In genomic region chr9:93129691-93130500, GRCh38 we compare ENCODE assay signal across 13 cellular contexts. TPM values are rescaled to one million over a fixed set of nuclear protein-coding genes. Genes with fewer than 3 reads are reported as not detected.
A peak's percentile ranks its signal among the peaks of the same experiment; 100 is the strongest.
DNase-seq lines count a peak whose midpoint lies in the region; ATAC-seq and TF ChIP-seq lines count a peak whose summit lies in the region.
"Had no signal": no experiment of that assay in that cellular context is flagged by ENCODE, and none has a peak within 500 bp of the region (broad histone marks: within the 10 kb centered on the region; RNA-seq: fewer than 3 reads in every experiment).

No MANE protein-coding gene starts in this region.

- H3K4me1 Mint-ChIP-seq in activated CD4-positive, alpha-beta T cell treated with anti-CD3 and anti-CD28 coated beads, Interleukin-2, amount 10 ng/mL, durations not matched to agents 24 days and 14 days, result peaks cover 66% of the 10 kb centered on the region
- H3K4me1 Mint-ChIP-seq in activated CD4-positive, alpha-beta T cell treated with anti-CD3 and anti-CD28 coated beads for 36 hours, result peaks cover 71% of the 10 kb centered on the region
- H3K4me1 Mint-ChIP-seq in chondrocyte (ENCODE audit: low read depth), result peaks cover 72% of the 10 kb centered on the region

- peaks cover 49% of the 10 kb centered on the region for H3K36me3 Mint-ChIP-seq in activated CD4-positive, alpha-beta T cell treated with anti-CD3 and anti-CD28 coated beads, Interleukin-2, amount 10 ng/mL, durations not matched to agents 24 days and 14 days (ENCODE audit: low read depth)
- peaks cover 28% of the 10 kb centered on the region for H3K36me3 Mint-ChIP-seq in activated CD4-positive, alpha-beta T cell treated with anti-CD3 and anti-CD28 coated beads for 36 hours (ENCODE audit: low read depth)
- peaks cover under 1% of the 10 kb centered on the region for H3K36me3 Mint-ChIP-seq in chondrocyte (ENCODE audit: low read depth)

- no peaks in the 10 kb centered on the region for H3K9me3 ChIP-seq in lower lobe of right lung
- H3K9me3 ChIP-seq: pancreas had no signal

- ATAC-seq in activated CD4-positive, alpha-beta T cell treated with anti-CD3 and anti-CD28 coated beads for 36 hours, result no peak
- ATAC-seq in lower lobe of right lung, result no peak
- ATAC-seq in GM18502 (IDR thresholded peaks at IDR 0.05; ENCODE audit: poor library complexity, unreplicated experiment), result no peak
- ATAC-seq in HG02840 (IDR thresholded peaks at IDR 0.05; ENCODE audit: low FRiP score, unreplicated experiment), result no peak
- ATAC-seq: pancreas had no signal

- intact Hi-C loops in activated CD4-positive, alpha-beta T cell treated with anti-CD3 and anti-CD28 coated beads, Interleukin-2, amount 10 ng/mL, durations not matched to agents 24 days and 14 days (cut with micrococcal nuclease), result no loop called here
- intact Hi-C loops in activated CD4-positive, alpha-beta T cell treated with anti-CD3 and anti-CD28 coated beads for 36 hours (cut with DNase I, micrococcal nuclease), result no loop called here
- intact Hi-C loops in lower lobe of right lung (cut with DNase I), result no loop called here

- H3K36me3 ChIP-seq in lower lobe of right lung, result peaks cover 12% of the 10 kb centered on the region

- H3K9me3 Mint-ChIP-seq in activated CD4-positive, alpha-beta T cell treated with anti-CD3 and anti-CD28 coated beads, Interleukin-2, amount 10 ng/mL, durations not matched to agents 24 days and 14 days, result no peaks in the 10 kb centered on the region
- no peaks in the 10 kb centered on the region for H3K9me3 Mint-ChIP-seq in activated CD4-positive, alpha-beta T cell treated with anti-CD3 and anti-CD28 coated beads for 36 hours (ENCODE audit: low read depth)
- H3K9me3 Mint-ChIP-seq in chondrocyte (ENCODE audit: low read depth), result no peaks in the 10 kb centered on the region

- H3K27ac ChIP-seq in lower lobe of right lung (peak overlapping the region; percentile 98), temporal lobe (ENCODE audit: low read depth, low read length) (peak overlapping the region; percentile 1)
- H3K27ac ChIP-seq: pancreas had no signal

- peak overlapping the region; percentile 93 for H3K4me3 Mint-ChIP-seq in activated CD4-positive, alpha-beta T cell treated with anti-CD3 and anti-CD28 coated beads, Interleukin-2, amount 10 ng/mL, durations not matched to agents 24 days and 14 days
- no peak overlapping the region for H3K4me3 Mint-ChIP-seq in activated CD4-positive, alpha-beta T cell treated with anti-CD3 and anti-CD28 coated beads for 36 hours
- H3K4me3 Mint-ChIP-seq in chondrocyte (ENCODE audit: unreplicated experiment), result no peak overlapping the region

- CTCF ChIA-PET in activated CD4-positive, alpha-beta T cell treated with anti-CD3 and anti-CD28 coated beads for 36 hours (lab: Charles Lee), result interaction anchor here (0.5 to 2.5 kb wide), 6 partner anchors 20 to 1032 kb away, joined by 3 to 12 read pairs (median 4); no protein-coding TSS in a partner anchor

- peaks cover 80% of the 10 kb centered on the region for H3K4me1 ChIP-seq in lower lobe of right lung

- POLR2A ChIA-PET in activated CD4-positive, alpha-beta T cell treated with anti-CD3 and anti-CD28 coated beads for 36 hours (lab: Charles Lee), result no interaction called here

- TF ChIP-seq CTCF in chondrocyte (IDR thresholded peaks at IDR 0.05) (no peak), lower lobe of right lung (IDR thresholded peaks at IDR 0.05) (no peak)

- no peak for DNase-seq in activated CD4-positive, alpha-beta T cell treated with anti-CD3 and anti-CD28 coated beads, Interleukin-2, amount 10 ng/mL, durations not matched to agents 24 days and 14 days
- DNase-seq in activated CD4-positive, alpha-beta T cell treated with anti-CD3 and anti-CD28 coated beads for 36 hours, result no peak
- DNase-seq in chondrocyte (ENCODE audit: low spot score) (peak; percentile 89), lower lobe of right lung (no peak), NCI-H1417 treated with DMSO at 0.1 percent for 48 hours (lab: John Stamatoyannopoulos, UW) (no peak)
- DNase-seq: foreskin melanocyte, H7, kidney glomerular epithelial cell, NCI-H510A had no signal

- no peaks in the 10 kb centered on the region for H3K27me3 Mint-ChIP-seq in activated CD4-positive, alpha-beta T cell treated with anti-CD3 and anti-CD28 coated beads, Interleukin-2, amount 10 ng/mL, durations not matched to agents 24 days and 14 days
- H3K27me3 Mint-ChIP-seq in activated CD4-positive, alpha-beta T cell treated with anti-CD3 and anti-CD28 coated beads for 36 hours, result no peaks in the 10 kb centered on the region
- no peaks in the 10 kb centered on the region for H3K27me3 Mint-ChIP-seq in chondrocyte (ENCODE audit: low read depth)

- peak overlapping the region; percentile 74 for H3K27ac Mint-ChIP-seq in activated CD4-positive, alpha-beta T cell treated with anti-CD3 and anti-CD28 coated beads, Interleukin-2, amount 10 ng/mL, durations not matched to agents 24 days and 14 days
- H3K27ac Mint-ChIP-seq in activated CD4-positive, alpha-beta T cell treated with anti-CD3 and anti-CD28 coated beads for 36 hours, result no peak overlapping the region
- H3K27ac Mint-ChIP-seq in chondrocyte (ENCODE audit: unreplicated experiment), result no peak overlapping the region

- H3K27me3 ChIP-seq in lower lobe of right lung (ENCODE audit: low read depth), result no peaks in the 10 kb centered on the region
- H3K27me3 ChIP-seq: pancreas had no signal

- H3K4me3 ChIP-seq in lower lobe of right lung, result no peak overlapping the region
- H3K4me3 ChIP-seq: pancreas had no signal

RNA-seq across cellular contexts. Expression of gene NINJ1, which starts 4.2 kb away (rescaled TPM):
- 103 and 110 TPM in 2 replicates for total RNA-seq in activated CD4-positive, alpha-beta T cell treated with anti-CD3 and anti-CD28 coated beads, Interleukin-2, amount 10 ng/mL, durations not matched to agents 24 days and 14 days
- 100 to 1,000 TPM in 1 of 2 experiments, 10 to 100 TPM in 1; 77.4 to 108 TPM for total RNA-seq in activated CD4-positive, alpha-beta T cell treated with anti-CD3 and anti-CD28 coated beads for 36 hours
- 31.5 to 35.4 TPM (median 33.6 TPM) in 3 replicates for total RNA-seq in chondrocyte
- 46.6 TPM for total RNA-seq in lower lobe of right lung
- 6.9 TPM for total RNA-seq in temporal lobe

RNA-seq across cellular contexts. Expression of gene CARD19, which starts 33.9 kb away (rescaled TPM):
- total RNA-seq in activated CD4-positive, alpha-beta T cell treated with anti-CD3 and anti-CD28 coated beads, Interleukin-2, amount 10 ng/mL, durations not matched to agents 24 days and 14 days, result 44.0 TPM in 2 replicates
- 10 to 100 TPM; 39.6 to 44.4 TPM for total RNA-seq in activated CD4-positive, alpha-beta T cell treated with anti-CD3 and anti-CD28 coated beads for 36 hours
- 28.3 to 41.7 TPM (median 40.5 TPM) in 3 replicates for total RNA-seq in chondrocyte
- 25.6 TPM for total RNA-seq in lower lobe of right lung
- total RNA-seq in temporal lobe, result 14.5 TPM

RNA-seq across cellular contexts. Expression of gene WNK2, which starts 54.0 kb away (rescaled TPM):
- 2.7 and 4.0 TPM in 2 replicates for total RNA-seq in activated CD4-positive, alpha-beta T cell treated with anti-CD3 and anti-CD28 coated beads, Interleukin-2, amount 10 ng/mL, durations not matched to agents 24 days and 14 days
- 1 to 10 TPM; 3.3 to 4.6 TPM for total RNA-seq in activated CD4-positive, alpha-beta T cell treated with anti-CD3 and anti-CD28 coated beads for 36 hours
- 0.44 to 3.3 TPM (median 2.3 TPM) in 3 replicates for total RNA-seq in chondrocyte
- 7.7 TPM for total RNA-seq in lower lobe of right lung
- total RNA-seq in temporal lobe, result 30.7 TPM
